3 cellular contexts compared by ENCODE assay signal in genomic region chr18:75044791-75045190, GRCh38.
TF ChIP-seq lines count a peak whose summit lies in the region.

No MANE protein-coding gene starts in this region.

TF ChIP-seq in A549, 52 proteins besides CTCF, POLR2A, EP300 and RAD21:
- TF ChIP-seq MAFK (IDR thresholded peaks at IDR 0.05; ENCODE audit: partially characterized antibody) (peak; percentile 47), FOSB (CRISPR knock-in tag; IDR thresholded peaks at IDR 0.05) (no peak)

TF ChIP-seq in IMR-90, 13 proteins besides CTCF, POLR2A, EP300 and RAD21:
- no peak for TF ChIP-seq MAZ (IDR thresholded peaks at IDR 0.05; ENCODE audit: borderline replicate concordance, low read depth, low read length)
- TF ChIP-seq USF2 (IDR thresholded peaks at IDR 0.05; ENCODE audit: low read depth, low read length): no peak
- peak; percentile 91 for TF ChIP-seq MAFK (IDR thresholded peaks at IDR 0.05; ENCODE audit: low read depth, low read length)
TF ChIP-seq in IMR-90: peak in this region for 1.

TF ChIP-seq in H1, 55 proteins besides CTCF, POLR2A, EP300 and RAD21:
- TF ChIP-seq MAFK (IDR thresholded peaks at IDR 0.05; ENCODE audit: low read depth, low read length) (peak; percentile 15; the same call in 1 of the 2 replicates), EZH2 (IDR thresholded peaks at IDR 0.05; ENCODE audit: low read depth, low read length, severe bottlenecking) (no peak), JUND (IDR thresholded peaks at IDR 0.05; ENCODE audit: low read length) (no peak), USF2 (IDR thresholded peaks at IDR 0.05; ENCODE audit: low read length) (no peak), BCL11A (IDR thresholded peaks at IDR 0.05; ENCODE audit: low read depth in 2 of 2, low read length in 2 of 2) (no peak), RXRA (IDR thresholded peaks at IDR 0.05; ENCODE audit: insufficient read depth, low read depth, low read length) (no peak), FOSL1 (IDR thresholded peaks at IDR 0.05; ENCODE audit: insufficient read depth, low read depth, low read length) (no peak), SIN3A (conservative IDR thresholded peaks at IDR 0.05 in 1 of 2, IDR thresholded peaks at IDR 0.05 in 1 of 2; ENCODE audit: low read depth in 1 of 2, low read length in 2 of 2) (no peak)
TF ChIP-seq in H1: peak in this region for 1.
